ENCODE assay signal across 8 cellular contexts in genomic region chr18:9139400-9140039, GRCh38. TPM values are rescaled to one million over a fixed set of nuclear protein-coding genes. Genes with fewer than 3 reads are reported as not detected.
DNase-seq lines count a peak whose midpoint lies in the region; ATAC-seq, FAIRE-seq and TF ChIP-seq lines count a peak whose summit lies in the region.

No MANE protein-coding gene starts in this region.

- peak in 1 of 3 donors; percentile 38 for DNase-seq in CD4-positive, CD25-positive, alpha-beta regulatory T cell
- no peak for DNase-seq in NB4 (ENCODE audit: low read depth)
- DNase-seq in central memory CD8-positive, alpha-beta T cell (ENCODE audit: low spot score in 2 of 2), result no peak
- no peak for DNase-seq in ureter (ENCODE audit: low spot score)
- DNase-seq in frontal cortex (ENCODE audit: low spot score in 2 of 2), result no peak
- no peak for DNase-seq in activated CD8-positive, alpha-beta memory T cell treated with anti-CD3 and anti-CD28 coated beads, Interleukin-2, amount 50 U/mL, for 4 hours

- H2AFZ ChIP-seq in neural cell (ENCODE audit: low read depth, low read length), result no peak overlapping the region

- H3K4me3 Mint-ChIP-seq in CD4-positive, CD25-positive, alpha-beta regulatory T cell, result peak overlapping the region; percentile 94 to 98 (median 96)
- H3K4me3 Mint-ChIP-seq in central memory CD8-positive, alpha-beta T cell, result peak overlapping the region; percentile 87

- peak overlapping the region; percentile 57 to 96 (median 96) for H3K27ac Mint-ChIP-seq in CD4-positive, CD25-positive, alpha-beta regulatory T cell
- peak overlapping the region; percentile 87 for H3K27ac Mint-ChIP-seq in central memory CD8-positive, alpha-beta T cell (ENCODE audit: low read depth)

- no peak for ATAC-seq in CD4-positive, CD25-positive, alpha-beta regulatory T cell (ENCODE audit: low read depth in 2 of 2)
- ATAC-seq in central memory CD8-positive, alpha-beta T cell (replicated peaks; ENCODE audit: extremely low read depth, poor library complexity, severe bottlenecking), result no peak
- no peak for ATAC-seq in HG02759 (IDR thresholded peaks at IDR 0.05; ENCODE audit: unreplicated experiment)

- H4K20me1 ChIP-seq in neural cell (ENCODE audit: insufficient read depth), result peaks cover 15% of the 10 kb centered on the region

- H3K4me1 ChIP-seq in CD4-positive, CD25-positive, alpha-beta regulatory T cell (ENCODE audit: control insufficient read depth, insufficient read depth, low read length, poor library complexity, severe bottlenecking), result peaks cover 80% of the 10 kb centered on the region

- H3K9me2 ChIP-seq in neural cell (ENCODE audit: insufficient read depth, low read length), result no peaks in the 10 kb centered on the region

- H3F3A ChIP-seq in neural cell (ENCODE audit: insufficient read depth, low read length, poor library complexity, severe bottlenecking), result no peaks in the 10 kb centered on the region

- H3K4me1 Mint-ChIP-seq in CD4-positive, CD25-positive, alpha-beta regulatory T cell, result peaks cover 44 to 77% (median 58%) of the 10 kb centered on the region in 4 donors
- peaks cover 54% of the 10 kb centered on the region for H3K4me1 Mint-ChIP-seq in central memory CD8-positive, alpha-beta T cell

- TF ChIP-seq CTCF in NB4 (IDR thresholded peaks at IDR 0.05; ENCODE audit: low read depth, low read length) (no peak), neural cell (IDR thresholded peaks at IDR 0.05; ENCODE audit: poor library complexity, severe bottlenecking) (no peak)

- FAIRE-seq in frontal cortex (lab: Jason Lieb, UNC), result no peak

- no peaks in the 10 kb centered on the region for H3K9me3 Mint-ChIP-seq in CD4-positive, CD25-positive, alpha-beta regulatory T cell
- H3K9me3 Mint-ChIP-seq in central memory CD8-positive, alpha-beta T cell, result no peaks in the 10 kb centered on the region

- TF ChIP-seq EP300 in neural cell (conservative IDR thresholded peaks at IDR 0.05; ENCODE audit: poor library complexity, severe bottlenecking), result no peak

- no peak for TF ChIP-seq RAD21 in neural cell (conservative IDR thresholded peaks at IDR 0.05)

- peak overlapping the region; percentile 72 for H3K4me2 ChIP-seq in neural cell (ENCODE audit: low read length)

- no peaks in the 10 kb centered on the region for H3K27me3 ChIP-seq in CD4-positive, CD25-positive, alpha-beta regulatory T cell (ENCODE audit: control insufficient read depth, insufficient read depth, low read length)
- H3K27me3 ChIP-seq in neural cell (ENCODE audit: insufficient read depth, low read depth, low read length), result no peaks in the 10 kb centered on the region

- H3K27ac ChIP-seq in CD4-positive, CD25-positive, alpha-beta regulatory T cell (ENCODE audit: insufficient read depth, low read length, poor library complexity, severe bottlenecking), result peak overlapping the region; percentile 97
- no peak overlapping the region for H3K27ac ChIP-seq in neural cell (ENCODE audit: low read length)

- no peaks in the 10 kb centered on the region for H3K36me3 ChIP-seq in CD4-positive, CD25-positive, alpha-beta regulatory T cell (ENCODE audit: control insufficient read depth, insufficient read depth, low read length)
- H3K36me3 ChIP-seq in neural cell (ENCODE audit: insufficient read depth, low read length), result no peaks in the 10 kb centered on the region

- H3K9ac ChIP-seq in neural cell (ENCODE audit: low read length), result no peak overlapping the region

- H3K4me3 ChIP-seq in CD4-positive, CD25-positive, alpha-beta regulatory T cell (ENCODE audit: low read depth, low read length), result peak overlapping the region; percentile 100
- H3K4me3 ChIP-seq in NB4 (ENCODE audit: low read depth, low read length) (peak overlapping the region; percentile 18), neural cell (ENCODE audit: low read length) (peak overlapping the region; percentile 69)

- no peak for TF ChIP-seq POLR2A in NB4 (IDR thresholded peaks at IDR 0.05; ENCODE audit: extremely low read depth, insufficient read length)

- no peaks in the 10 kb centered on the region for H3K9me3 ChIP-seq in CD4-positive, CD25-positive, alpha-beta regulatory T cell (ENCODE audit: control insufficient read depth in 2 of 2, low read length in 2 of 2)
- H3K9me3 ChIP-seq in neural cell (ENCODE audit: low read length), result no peaks in the 10 kb centered on the region

- H3K27me3 Mint-ChIP-seq in CD4-positive, CD25-positive, alpha-beta regulatory T cell, result peaks cover 8% of the 10 kb centered on the region
- no peaks in the 10 kb centered on the region for H3K27me3 Mint-ChIP-seq in central memory CD8-positive, alpha-beta T cell

- H3K79me2 ChIP-seq in neural cell (replicated peaks; ENCODE audit: insufficient read depth, low read length), result peaks cover 75% of the 10 kb centered on the region

- H3K36me3 Mint-ChIP-seq in CD4-positive, CD25-positive, alpha-beta regulatory T cell, result peaks cover 5% of the 10 kb centered on the region
- peaks cover 26% of the 10 kb centered on the region for H3K36me3 Mint-ChIP-seq in central memory CD8-positive, alpha-beta T cell (ENCODE audit: insufficient read depth)

TF ChIP-seq in neural cell, 6 proteins besides CTCF, POLR2A, EP300 and RAD21:
- TF ChIP-seq POLR2AphosphoS5 (IDR thresholded peaks at IDR 0.05), result no peak
- TF ChIP-seq REST (IDR thresholded peaks at IDR 0.05; ENCODE audit: borderline replicate concordance), result no peak
- no peak for TF ChIP-seq TAF1 (IDR thresholded peaks at IDR 0.05; ENCODE audit: low read depth)
- no peak for TF ChIP-seq MXI1 (conservative IDR thresholded peaks at IDR 0.05; ENCODE audit: poor library complexity, severe bottlenecking)
- TF ChIP-seq EZH2 (IDR thresholded peaks at IDR 0.05; ENCODE audit: borderline replicate concordance, insufficient read depth, low read length, poor library complexity, severe bottlenecking), result no peak
- no peak for TF ChIP-seq SMC3 (conservative IDR thresholded peaks at IDR 0.05; ENCODE audit: poor library complexity)

RNA-seq across cellular contexts. Expression of gene ANKRD12, which starts 2.9 kb away (rescaled TPM):
- total RNA-seq in CD4-positive, CD25-positive, alpha-beta regulatory T cell, result 200 TPM
- polyA plus RNA-seq in CD4-positive, CD25-positive, alpha-beta regulatory T cell, result 10 to 100 TPM; 28.2 to 41.9 (median 37.0) TPM
- 25.1 and 32.3 TPM in 2 replicates for polyA plus RNA-seq in neural cell
- 146 and 178 TPM in 2 replicates for polyA minus RNA-seq in neural cell
- total RNA-seq in ureter (91.7 TPM), frontal cortex (135 TPM)

RNA-seq across cellular contexts. Expression of gene NDUFV2, which starts 37.0 kb away (rescaled TPM):
- 207 TPM for total RNA-seq in CD4-positive, CD25-positive, alpha-beta regulatory T cell
- 100 to 1,000 TPM; 221 to 282 (median 255) TPM for polyA plus RNA-seq in CD4-positive, CD25-positive, alpha-beta regulatory T cell
- 244 and 285 TPM in 2 replicates for polyA plus RNA-seq in neural cell
- 150 and 158 TPM in 2 replicates for polyA minus RNA-seq in neural cell
- total RNA-seq in ureter, result 137 TPM
- 85.2 TPM for total RNA-seq in frontal cortex

Comparison
In these comparisons a context has a peak if more than half of its experiments do, and no peak if none do; other contexts are left out.
1. H3K4me3 ChIP-seq: peak in every context shown above with its lines; median percentile 100 in CD4-positive, CD25-positive, alpha-beta regulatory T cell; 69 in neural cell; 18 in NB4.